Comparison of ENCODE assay signal across 9 cellular contexts in genomic region chr6:143058987-143059386, GRCh38. TPM values are rescaled to one million over a fixed set of nuclear protein-coding genes. Genes with fewer than 3 reads are reported as not detected.
DNase-seq lines count a peak whose midpoint lies in the region; ATAC-seq, FAIRE-seq and TF ChIP-seq lines count a peak whose summit lies in the region.
"Had no signal": no experiment of that assay in that cellular context is flagged by ENCODE, and none has a peak within 500 bp of the region (broad histone marks: within the 10 kb centered on the region; RNA-seq: fewer than 3 reads in every experiment).

No MANE protein-coding gene starts in this region.

- peak overlapping the region; percentile 96 for H3K27ac ChIP-seq in left ventricle myocardium inferior (replicated peaks)
- H3K27ac ChIP-seq in right cardiac atrium (ENCODE audit: low read length), result no peak overlapping the region
- H3K27ac ChIP-seq in RWPE2 (ENCODE audit: poor library complexity, severe bottlenecking), result peak overlapping the region; percentile 97
- no peak overlapping the region for H3K27ac ChIP-seq in testis
- H3K27ac ChIP-seq in brain microvascular endothelial cell, result no peak overlapping the region

- intact Hi-C loops in left ventricle myocardium inferior (cut with micrococcal nuclease) (no loop called here), right cardiac atrium (cut with DNase I) (no loop called here), left ventricle myocardium superior (cut with micrococcal nuclease) (no loop called here), testis (cut with DNase I; ENCODE audit: low total_unique reads) (no loop called here)

- DNase-seq in left ventricle myocardium inferior (no peak), right cardiac atrium (no peak), RWPE2 (ENCODE audit: low spot score) (no peak), left ventricle myocardium superior (no peak), testis (peak; percentile 48), NOMO-1 (lab: John Stamatoyannopoulos, UW; ENCODE audit: unreplicated experiment in 2 of 2) (no peak), brain microvascular endothelial cell (no peak), urothelium cell line (ENCODE audit: low spot score) (no peak)
- DNase-seq: activated CD8-positive, alpha-beta memory T cell treated with anti-CD3 and anti-CD28 coated beads, Interleukin-2, amount 50 U/mL, for 4 hours had no signal

- H3K4me3 ChIP-seq in left ventricle myocardium inferior, result peak overlapping the region; percentile 91
- no peak overlapping the region for H3K4me3 ChIP-seq in right cardiac atrium (ENCODE audit: low read length)
- H3K4me3 ChIP-seq in RWPE2 (ENCODE audit: severe bottlenecking), result peak overlapping the region; percentile 3
- no peak overlapping the region for H3K4me3 ChIP-seq in testis
- H3K4me3 ChIP-seq in brain microvascular endothelial cell (ENCODE audit: low read depth, low read length), result no peak overlapping the region

- no peak for TF ChIP-seq POLR2A in testis (IDR thresholded peaks at IDR 0.05)

- in situ Hi-C loops in brain microvascular endothelial cell (cut with HindIII; ENCODE audit: low pct_ligation_motif_present, low sequenced_read_pairs), result no loop called here

- no peaks in the 10 kb centered on the region for H3K9me3 ChIP-seq in left ventricle myocardium inferior (replicated peaks)
- no peaks in the 10 kb centered on the region for H3K9me3 ChIP-seq in right cardiac atrium (ENCODE audit: control insufficient read depth, low read length)
- H3K9me3 ChIP-seq in RWPE2 (ENCODE audit: severe bottlenecking), result no peaks in the 10 kb centered on the region
- H3K9me3 ChIP-seq in testis, result no peaks in the 10 kb centered on the region

- no peak for FAIRE-seq in urothelium cell line (lab: Jason Lieb, UNC)

- WGBS in right cardiac atrium, result 84% methylated on average over 7 of the region's 7 CpGs
- WGBS in testis, 2 donors, result 68 to 70% methylated on average over 7 of the region's 7 CpGs

- H3K36me3 ChIP-seq in left ventricle myocardium inferior, result no peaks in the 10 kb centered on the region
- H3K36me3 ChIP-seq in RWPE2 (ENCODE audit: low read depth), result 0 out of 2 replicates have a peak, but pooled peaks cover 4% of the 10 kb centered on the region
- H3K36me3 ChIP-seq in testis (ENCODE audit: low read depth, missing control alignments), result no peaks in the 10 kb centered on the region
- H3K36me3 ChIP-seq in brain microvascular endothelial cell (replicated peaks), result no peaks in the 10 kb centered on the region

- no peaks in the 10 kb centered on the region for H3K27me3 ChIP-seq in left ventricle myocardium inferior (ENCODE audit: low read depth)
- H3K27me3 ChIP-seq in right cardiac atrium (ENCODE audit: control insufficient read depth, insufficient read depth), result no peaks in the 10 kb centered on the region
- no peaks in the 10 kb centered on the region for H3K27me3 ChIP-seq in RWPE2 (ENCODE audit: insufficient read depth, poor library complexity, severe bottlenecking)
- H3K27me3 ChIP-seq in testis, result no peaks in the 10 kb centered on the region
- H3K27me3 ChIP-seq in brain microvascular endothelial cell (replicated peaks), result no peaks in the 10 kb centered on the region

- no peak for ATAC-seq in right cardiac atrium
- no peak for ATAC-seq in RWPE2 (ENCODE audit: low read depth)
- peak; percentile 1 for ATAC-seq in left ventricle myocardium superior

- H3K4me1 ChIP-seq in left ventricle myocardium inferior (peaks cover 34% of the 10 kb centered on the region), right cardiac atrium (ENCODE audit: control insufficient read depth, insufficient read depth, low read length) (peaks cover 2% of the 10 kb centered on the region), RWPE2 (ENCODE audit: insufficient read depth, poor library complexity, severe bottlenecking) (peaks cover 25% of the 10 kb centered on the region), testis (peaks cover 10% of the 10 kb centered on the region)

- TF ChIP-seq CTCF in left ventricle myocardium inferior (IDR thresholded peaks at IDR 0.05; ENCODE audit: borderline replicate concordance), result no peak
- no peak for TF ChIP-seq CTCF in RWPE2 (IDR thresholded peaks at IDR 0.05; ENCODE audit: poor library complexity, severe bottlenecking)
- no peak for TF ChIP-seq CTCF in testis (IDR thresholded peaks at IDR 0.05)
- TF ChIP-seq CTCF in brain microvascular endothelial cell (IDR thresholded peaks at IDR 0.05; ENCODE audit: low read depth, low read length, missing control alignments), result no peak

RNA-seq across cellular contexts. Expression of gene AIG1, which starts 1.7 kb away (rescaled TPM):
- total RNA-seq in left ventricle myocardium inferior (76.5 TPM), right cardiac atrium (10 to 100 TPM; 44.4 to 54.9 (median 48.5) TPM), left ventricle myocardium superior (91.5 TPM), testis (10 to 100 TPM; 50.7 to 57.9 TPM)
- polyA plus RNA-seq in right cardiac atrium (69.8 TPM), testis (ENCODE audit: insufficient read depth, low read depth, low replicate concordance) (39.6 TPM)

Comparison
In these comparisons a context has a peak if more than half of its experiments do, and no peak if none do; other contexts are left out.
1. H3K27ac ChIP-seq: peak in left ventricle myocardium inferior (single experiment) and RWPE2 (single experiment); none in right cardiac atrium (single experiment), testis (0 of 2) and brain microvascular endothelial cell (single experiment).
2. H3K4me3 ChIP-seq: peak in left ventricle myocardium inferior (single experiment) and RWPE2 (single experiment); none in right cardiac atrium (single experiment), testis (0 of 2) and brain microvascular endothelial cell (single experiment).